Comparison of ENCODE assay signal across 8 cellular contexts in genomic region chr13:96075953-96076543, GRCh38. TPM values are rescaled to one million over a fixed set of nuclear protein-coding genes. Genes with fewer than 3 reads are reported as not detected.
DNase-seq lines count a peak whose midpoint lies in the region; ATAC-seq and TF ChIP-seq lines count a peak whose summit lies in the region.

No MANE protein-coding gene starts in this region.

- ATAC-seq in GM18870 (IDR thresholded peaks at IDR 0.05; ENCODE audit: unreplicated experiment) (peak; percentile 53), T-helper 17 cell (no peak)
- ATAC-seq in naive thymus-derived CD8-positive, alpha-beta T cell = no peak

- CTCF ChIA-PET in OCI-LY7 (lab: Charles Lee; ENCODE audit: unreplicated experiment) = no interaction called here

- intact Hi-C loops in OCI-LY7 (cut with micrococcal nuclease; ENCODE audit: unreplicated experiment) = no loop called here

- H3K27ac Mint-ChIP-seq in naive thymus-derived CD8-positive, alpha-beta T cell = no peak overlapping the region
- no peak overlapping the region for H3K27ac Mint-ChIP-seq in T-helper 17 cell

- H3K9me2 ChIP-seq in OCI-LY7 (ENCODE audit: insufficient read depth, low read length) = no peaks in the 10 kb centered on the region

- no peaks in the 10 kb centered on the region for H3K4me1 ChIP-seq in OCI-LY7 (ENCODE audit: insufficient read depth, low read length, poor library complexity, severe bottlenecking)

- H3K4me1 Mint-ChIP-seq in naive thymus-derived CD8-positive, alpha-beta T cell = no peaks in the 10 kb centered on the region
- H3K4me1 Mint-ChIP-seq in T-helper 17 cell = no peaks in the 10 kb centered on the region

- no TSS peak for BruUV-seq in OCI-LY7 (replicated peaks; lab: Mats Ljungman, UMichigan)

- H3K4me3 Mint-ChIP-seq in naive thymus-derived CD8-positive, alpha-beta T cell = no peak overlapping the region
- no peak overlapping the region for H3K4me3 Mint-ChIP-seq in T-helper 17 cell

- peaks cover 0 to 22% (median 5%) of the 10 kb centered on the region in 9 donors for H3K9me3 Mint-ChIP-seq in naive thymus-derived CD8-positive, alpha-beta T cell

- POLR2A ChIA-PET in OCI-LY7 (lab: Charles Lee) = no interaction called here
- POLR2A ChIA-PET in naive thymus-derived CD8-positive, alpha-beta T cell (lab: Charles Lee) = no interaction called here

- H3K4me3 ChIP-seq in AG09309 (ENCODE audit: control insufficient read depth, low read depth, low read length) (no peak overlapping the region), OCI-LY7 (ENCODE audit: low read depth, low read length, poor library complexity, severe bottlenecking) (no peak overlapping the region)

- no peak overlapping the region for H3K4me2 ChIP-seq in OCI-LY7 (ENCODE audit: low read length)

- no peaks in the 10 kb centered on the region for H4K20me1 ChIP-seq in OCI-LY7 (ENCODE audit: insufficient read depth, low read length)

- H3K36me3 ChIP-seq in OCI-LY7 (ENCODE audit: insufficient read depth, low read length) = no peaks in the 10 kb centered on the region

- H3K36me3 Mint-ChIP-seq in naive thymus-derived CD8-positive, alpha-beta T cell = no peaks in the 10 kb centered on the region
- no peaks in the 10 kb centered on the region for H3K36me3 Mint-ChIP-seq in T-helper 17 cell (ENCODE audit: low read depth)

- DNase-seq in AG09309 (ENCODE audit: low read depth) (no peak), OCI-LY7 (ENCODE audit: low spot score) (peak; percentile 0), germinal center (ENCODE audit: low spot score) (peak; percentile 8), NCI-H2196 treated with DMSO at 0.1 percent for 48 hours (lab: John Stamatoyannopoulos, UW; ENCODE audit: unreplicated experiment) (no peak), SK-N-DZ (ENCODE audit: low spot score) (no peak), T-helper 17 cell (no peak)
- no peak for DNase-seq in naive thymus-derived CD8-positive, alpha-beta T cell

- peak; percentile 64 for TF ChIP-seq CTCF in AG09309 (IDR thresholded peaks at IDR 0.05; ENCODE audit: control insufficient read depth, insufficient read depth, low read depth, low read length, missing control alignments)
- TF ChIP-seq CTCF in OCI-LY7 (conservative IDR thresholded peaks at IDR 0.05; ENCODE audit: low read length) = peak; percentile 65

- no peaks in the 10 kb centered on the region for H3K79me2 ChIP-seq in OCI-LY7 (ENCODE audit: insufficient read depth, low read depth, low read length)

- H2AFZ ChIP-seq in OCI-LY7 (ENCODE audit: low read length) = no peak overlapping the region

- H3K27me3 Mint-ChIP-seq in naive thymus-derived CD8-positive, alpha-beta T cell = peaks cover 0 to 9% (median 3%) of the 10 kb centered on the region in 5 donors
- H3K27me3 Mint-ChIP-seq in T-helper 17 cell = no peaks in the 10 kb centered on the region

- H3K27ac ChIP-seq in OCI-LY7 (ENCODE audit: low read depth, low read length, poor library complexity, severe bottlenecking) = no peak overlapping the region

- no peaks in the 10 kb centered on the region for H3K9me3 ChIP-seq in OCI-LY7 (ENCODE audit: low read length)
- no peaks in the 10 kb centered on the region for H3K9me3 ChIP-seq in T-helper 17 cell (ENCODE audit: control insufficient read depth, low read length, poor library complexity, severe bottlenecking)

RNA-seq across cellular contexts. Expression of gene HS6ST3, which starts 13.9 kb away (rescaled TPM):
- total RNA-seq in OCI-LY7 (2014; rRNA removed; shearing (Covaris generic)) = not detected in 2 replicates
- total RNA-seq in OCI-LY7 (2022) = not detected in 2 replicates
- not detected for total RNA-seq in naive thymus-derived CD8-positive, alpha-beta T cell
- polyA plus RNA-seq in naive thymus-derived CD8-positive, alpha-beta T cell = not detected
- polyA plus RNA-seq in SK-N-DZ (2014; cell fraction: cytosol; rRNA removed) = 9.8 and 10.8 TPM in 2 replicates
- polyA plus RNA-seq in SK-N-DZ (2014; cell fraction: nucleus; rRNA removed) = 12.9 and 15.8 TPM in 2 replicates
- total RNA-seq in T-helper 17 cell = not detected

RNA-seq across cellular contexts. Expression of gene UGGT2, which starts 22.8 kb away (rescaled TPM):
- total RNA-seq in OCI-LY7 (2014; rRNA removed; shearing (Covaris generic)) = not detected in 2 replicates
- total RNA-seq in OCI-LY7 (2022) = 1.8 and 3.3 TPM in 2 replicates
- not detected for total RNA-seq in naive thymus-derived CD8-positive, alpha-beta T cell
- polyA plus RNA-seq in naive thymus-derived CD8-positive, alpha-beta T cell = not detected
- 19.2 and 23.5 TPM in 2 replicates for polyA plus RNA-seq in SK-N-DZ (2014; cell fraction: cytosol; rRNA removed)
- 85.6 and 115 TPM in 2 replicates for polyA plus RNA-seq in SK-N-DZ (2014; cell fraction: nucleus; rRNA removed)
- total RNA-seq in T-helper 17 cell = under 1 TPM; 0.50 to 0.67 TPM

Comparison
In these comparisons a context has a peak if more than half of its experiments do, and no peak if none do; other contexts are left out.
1. DNase-seq: peak in OCI-LY7 (single experiment) and germinal center (single experiment); none in AG09309 (single experiment), NCI-H2196 treated with DMSO at 0.1 percent for 48 hours (single experiment), naive thymus-derived CD8-positive, alpha-beta T cell (0 of 10), SK-N-DZ (single experiment) and T-helper 17 cell (0 of 3).